Comparison of ENCODE assay signal across 28 cellular contexts in genomic region chr7:142083605-142084004, GRCh38. TPM values are rescaled to one million over a fixed set of nuclear protein-coding genes. Genes with fewer than 3 reads are reported as not detected.
DNase-seq lines count a peak whose midpoint lies in the region; ATAC-seq, FAIRE-seq and TF ChIP-seq lines count a peak whose summit lies in the region.
"Had no signal": no experiment of that assay in that cellular context is flagged by ENCODE, and none has a peak within 500 bp of the region (broad histone marks: within the 10 kb centered on the region; RNA-seq: fewer than 3 reads in every experiment).

No MANE protein-coding gene starts in this region.

- ATAC-seq in HepG2 (no peak), right lobe of liver (no peak), K562 (no peak), GM19452 (IDR thresholded peaks at IDR 0.05; ENCODE audit: unreplicated experiment) (no peak)

- H3K27ac ChIP-seq in HepG2 (ENCODE audit: extremely low read length, insufficient read depth, low read length) (no peak overlapping the region), right lobe of liver (no peak overlapping the region), K562 (ENCODE audit: extremely low read depth, low read depth, low read length) (no peak overlapping the region)
- H3K27ac ChIP-seq: BLaER1 had no signal

- H3K27me3 ChIP-seq in HepG2 (ENCODE audit: control insufficient read depth in 1 of 2, insufficient read depth in 2 of 2, low read length in 2 of 2): no peaks in the 10 kb centered on the region
- H3K27me3 ChIP-seq in right lobe of liver: no peaks in the 10 kb centered on the region
- no peaks in the 10 kb centered on the region for H3K27me3 ChIP-seq in K562 (ENCODE audit: control insufficient read depth in 2 of 2, insufficient read depth in 2 of 2, low read length in 2 of 2)
- H3K27me3 ChIP-seq: BE2C, BLaER1 had no signal

- H3K36me3 Mint-ChIP-seq in immature natural killer cell: peaks cover 0 to 15% (median 6%) of the 10 kb centered on the region in 3 donors
- H3K36me3 Mint-ChIP-seq: CD4-positive, alpha-beta memory T cell; CD4-positive, CD25-positive, alpha-beta regulatory T cell; CD8-positive, alpha-beta memory T cell had no signal

- TF ChIP-seq RAD21 in HepG2 (CRISPR knock-in tag; IDR thresholded peaks at IDR 0.05) (no peak), K562 (CRISPR knock-in tag; conservative IDR thresholded peaks at IDR 0.05 in 1 of 2, IDR thresholded peaks at IDR 0.05 in 1 of 2) (no peak)

- no peak for DNase-seq in HepG2 (ENCODE audit: low spot score)
- DNase-seq in right lobe of liver: no peak
- no peak for DNase-seq in HTR-8/SVneo (ENCODE audit: insufficient read length, low spot score)
- DNase-seq in K562 (ENCODE audit: extremely low read depth in 1 of 4, low spot score in 3 of 4): no peak
- no peak for DNase-seq in immature natural killer cell
- DNase-seq in stimulated activated CD4-positive, alpha-beta T cell treated with anti-CD3 and anti-CD28 coated beads, Interleukin-12 subunit alpha, Interleukin-12 subunit beta, amount 100 ng/mL, for 4 hours: no peak
- DNase-seq in DMS153 treated with DMSO at 0.1 percent for 48 hours (lab: John Stamatoyannopoulos, UW; ENCODE audit: unreplicated experiment): no peak
- DNase-seq: 8988T; ACHN; BE2C; C1 segment of cervical spinal cord; CD4-positive, alpha-beta memory T cell; CD4-positive, CD25-positive, alpha-beta regulatory T cell; CD8-positive, alpha-beta memory T cell; COR-L47; DMS 273 treated with DMSO at 0.1 percent for 48 hours; DMS153; DMS79 treated with DMSO at 0.1 percent for 48 hours; GF-D8 had no signal

- 89% methylated on average over 1 of the region's 1 CpG for WGBS in HepG2 (ENCODE audit: low lambda C conversion rate)
- no CpG with 5 or more reads among the region's 1 CpG for WGBS in right lobe of liver (ENCODE audit: insufficient coverage, low coverage, low lambda C conversion rate, missing lambda C conversion rate)
- WGBS in K562 (ENCODE audit: insufficient coverage, low coverage, missing lambda C conversion rate): 0% methylated on average over 1 of the region's 1 CpG

- peaks cover 0 to 1% (median 0%) of the 10 kb centered on the region in 6 donors for H3K9me3 Mint-ChIP-seq in immature natural killer cell
- H3K9me3 Mint-ChIP-seq: CD4-positive, alpha-beta memory T cell had no signal

- TF ChIP-seq EP300 in HepG2 (IDR thresholded peaks at IDR 0.05; ENCODE audit: low read depth in 2 of 2, low read length in 2 of 2) (no peak), HepG2 (CRISPR knock-in tag; IDR thresholded peaks at IDR 0.05; ENCODE audit: borderline replicate concordance) (no peak), K562 (IDR thresholded peaks at IDR 0.05; ENCODE audit: low read length) (no peak)

- no peak overlapping the region for H3K4me2 ChIP-seq in HepG2 (ENCODE audit: low read depth, low read length)
- H3K4me2 ChIP-seq in K562 (ENCODE audit: insufficient read depth, low read length): no peak overlapping the region
- H3K4me2 ChIP-seq: BLaER1 had no signal

- peak overlapping the region in 4 of 6 donors; percentile 1 to 70 (median 28) for H3K27ac Mint-ChIP-seq in immature natural killer cell
- H3K27ac Mint-ChIP-seq: CD14-positive monocyte; CD4-positive, alpha-beta memory T cell; CD4-positive, CD25-positive, alpha-beta regulatory T cell; CD8-positive, alpha-beta memory T cell had no signal

- H3K9ac ChIP-seq in HepG2 (ENCODE audit: insufficient read depth, low read depth, low read length) (no peak overlapping the region), K562 (ENCODE audit: insufficient read depth in 1 of 2, low read depth in 2 of 2, low read length in 2 of 2) (no peak overlapping the region)
- H3K9ac ChIP-seq: BLaER1 had no signal

- H3K4me3 ChIP-seq in HepG2 (replicated peaks in 1 of 3; ENCODE audit: insufficient read depth in 1 of 3, low read depth in 2 of 3, low read length in 3 of 3) (no peak overlapping the region), right lobe of liver (no peak overlapping the region), K562 (no peak overlapping the region)
- H3K4me3 ChIP-seq: BLaER1 had no signal

- H3K4me1 Mint-ChIP-seq in immature natural killer cell: no peaks in the 10 kb centered on the region
- H3K4me1 Mint-ChIP-seq: CD14-positive monocyte; CD4-positive, alpha-beta memory T cell; CD4-positive, CD25-positive, alpha-beta regulatory T cell; CD8-positive, alpha-beta memory T cell had no signal

- no TSS peak for BruUV-seq in HepG2 (replicated peaks; lab: Mats Ljungman, UMichigan)
- BruUV-seq in K562 (replicated peaks; lab: Mats Ljungman, UMichigan): no TSS peak

- H3K9me1 ChIP-seq in K562 (ENCODE audit: control insufficient read depth, insufficient read depth, low read length): no peaks in the 10 kb centered on the region

- H3K4me1 ChIP-seq in HepG2 (ENCODE audit: insufficient read depth, low read length): no peaks in the 10 kb centered on the region
- peaks cover 0 to 12% (median 3%) of the 10 kb centered on the region in 4 donors for H3K4me1 ChIP-seq in right lobe of liver
- H3K4me1 ChIP-seq in K562 (replicated peaks in 1 of 2; ENCODE audit: control insufficient read depth in 2 of 2, insufficient read depth in 2 of 2, low read length in 2 of 2): no peaks in the 10 kb centered on the region
- H3K4me1 ChIP-seq: BE2C, BLaER1 had no signal

- FAIRE-seq in HepG2 (lab: Jason Lieb, UNC): no peak
- peak; percentile 40 for FAIRE-seq in HTR-8/SVneo (lab: Jason Lieb, UNC)
- FAIRE-seq in K562 (lab: Jason Lieb, UNC): no peak
- FAIRE-seq: A204.1, G401.6, GM12891, GM19239 had no signal

- H3K4me3 Mint-ChIP-seq in immature natural killer cell: no peak overlapping the region
- H3K4me3 Mint-ChIP-seq: CD14-positive monocyte; CD4-positive, alpha-beta memory T cell; CD4-positive, CD25-positive, alpha-beta regulatory T cell; CD8-positive, alpha-beta memory T cell had no signal

- H3K79me2 ChIP-seq in HepG2 (ENCODE audit: insufficient read depth, low read length): no peaks in the 10 kb centered on the region
- H3K79me2 ChIP-seq in K562 (ENCODE audit: control insufficient read depth, insufficient read depth, low read length): no peaks in the 10 kb centered on the region

- H3K9me3 ChIP-seq in HepG2 (ENCODE audit: low read length) (no peaks in the 10 kb centered on the region), right lobe of liver (no peaks in the 10 kb centered on the region), K562 (replicated peaks; ENCODE audit: control insufficient read depth, insufficient read depth, low read depth, low read length) (peaks cover 4% of the 10 kb centered on the region; the same call in 1 of the 2 replicates)
- H3K9me3 ChIP-seq: BE2C, BLaER1 had no signal

- TF ChIP-seq POLR2A in HepG2 (IDR thresholded peaks at IDR 0.05; ENCODE audit: insufficient read depth in 1 of 2, low read depth in 2 of 2, low read length in 2 of 2) (no peak), right lobe of liver (IDR thresholded peaks at IDR 0.05) (no peak), K562 (conservative IDR thresholded peaks at IDR 0.05) (no peak)

- H4K20me1 ChIP-seq in HepG2 (ENCODE audit: insufficient read depth, low read length): no peaks in the 10 kb centered on the region
- no peaks in the 10 kb centered on the region for H4K20me1 ChIP-seq in K562 (replicated peaks; ENCODE audit: control insufficient read depth, insufficient read depth, low read length)
- H4K20me1 ChIP-seq: BLaER1 had no signal

- intact Hi-C loops in HepG2 (cut with micrococcal nuclease; ENCODE audit: unreplicated experiment): no loop called here
- intact Hi-C loops in right lobe of liver (cut with DNase I): no loop called here
- intact Hi-C loops in K562 (cut with micrococcal nuclease): no loop called here

- CTCF ChIA-PET in HepG2 (lab: Yijun Ruan, JAX; ENCODE audit: low intra/inter-chr PET ratio, low total read pairs): no interaction called here
- CTCF ChIA-PET in K562 (lab: Yijun Ruan, JAX; ENCODE audit: low intra/inter-chr PET ratio): no interaction called here

- no peak for TF ChIP-seq CTCF in HepG2 (CRISPR knock-in tag; IDR thresholded peaks at IDR 0.05)
- TF ChIP-seq CTCF in right lobe of liver (IDR thresholded peaks at IDR 0.05): no peak
- TF ChIP-seq CTCF in K562 (IDR thresholded peaks at IDR 0.05 in 2 of 3, conservative IDR thresholded peaks at IDR 0.05 in 1 of 3; ENCODE audit: insufficient read depth in 2 of 3, low read depth in 1 of 3, low read length in 3 of 3): no peak

- no peak overlapping the region for H2AFZ ChIP-seq in HepG2 (ENCODE audit: low read length)
- H2AFZ ChIP-seq in K562 (ENCODE audit: low read depth, low read length): no peak overlapping the region

- POLR2A ChIA-PET in HepG2 (lab: Yijun Ruan, JAX): no interaction called here
- POLR2A ChIA-PET in K562 (lab: Yijun Ruan, JAX): no interaction called here

- H3K36me3 ChIP-seq in HepG2 (replicated peaks in 1 of 2; ENCODE audit: control insufficient read depth in 1 of 2, insufficient read depth in 2 of 2, low read length in 2 of 2): no peaks in the 10 kb centered on the region
- no peaks in the 10 kb centered on the region for H3K36me3 ChIP-seq in right lobe of liver
- H3K36me3 ChIP-seq in K562 (ENCODE audit: control insufficient read depth, insufficient read depth, low read length): no peaks in the 10 kb centered on the region
- H3K36me3 ChIP-seq: BE2C, BLaER1 had no signal

- in situ Hi-C loops in HepG2 (cut with HindIII; ENCODE audit: extremely low pct_ligation_motif_present, low pct_unique_long_range_greater_than_20kb) (no loop called here), K562 (cut with MboI) (no loop called here)

- H3K27me3 Mint-ChIP-seq in immature natural killer cell (ENCODE audit: low read depth in 3 of 3): peaks cover 2 to 9% (median 6%) of the 10 kb centered on the region in 3 donors

RNA-seq across cellular contexts. Expression of gene MGAM2, which starts 27.9 kb away (rescaled TPM):
- total RNA-seq in HepG2 (2016; rRNA removed; fragmentation: Illumina TruSeq; extraction: Trizol): not detected in 2 replicates
- total RNA-seq in HepG2 (2016; cell fraction: cytosol; rRNA removed; fragmentation: Illumina TruSeq; extraction: Trizol; ENCODE audit: low read depth): not detected in 2 replicates
- total RNA-seq in HepG2 (2016; cell fraction: insoluble cytoplasmic fraction; rRNA removed; fragmentation: Illumina TruSeq; extraction: Trizol): 0.01 and 0.02 TPM in 2 replicates
- total RNA-seq in HepG2 (2016; cell fraction: membrane; rRNA removed; fragmentation: Illumina TruSeq; extraction: Trizol): not detected in 2 replicates
- 0.03 and 0.09 TPM in 2 replicates for total RNA-seq in HepG2 (2016; cell fraction: nucleus; rRNA removed; fragmentation: Illumina TruSeq; extraction: Trizol)
- 0.21 and 0.29 TPM in 2 replicates for polyA plus RNA-seq in HepG2 (2011; rRNA removed)
- polyA plus RNA-seq in HepG2 (2011; cell fraction: cytosol; rRNA removed): 0.01 and 0.08 TPM in 2 replicates
- 0.37 and 0.47 TPM in 2 replicates for polyA plus RNA-seq in HepG2 (2011; cell fraction: nucleus; rRNA removed)
- 0.07 and 0.11 TPM in 2 replicates for polyA plus RNA-seq in HepG2 (2012)
- not detected in 2 replicates for polyA plus RNA-seq in HepG2 (2016; cell fraction: cytosol; fragmentation: Illumina TruSeq; extraction: Trizol; ENCODE audit: low read depth)
- polyA plus RNA-seq in HepG2 (2016; cell fraction: insoluble cytoplasmic fraction; fragmentation: Illumina TruSeq; extraction: Trizol; ENCODE audit: low read depth): not detected in 2 replicates
- not detected in 2 replicates for polyA plus RNA-seq in HepG2 (2016; cell fraction: membrane; fragmentation: Illumina TruSeq; extraction: Trizol; ENCODE audit: low read depth)
- polyA plus RNA-seq in HepG2 (2016; cell fraction: nucleus; fragmentation: Illumina TruSeq; extraction: Trizol; ENCODE audit: insufficient read depth, low read depth): 0.27 TPM in 1 of 2 replicates, not detected in the other
- 0.12 TPM in 1 of 2 replicates, not detected in the other for polyA minus RNA-seq in HepG2 (2011; rRNA and poly(A)+ RNA removed; ENCODE audit: low replicate concordance)
- not detected in 2 replicates for polyA minus RNA-seq in HepG2 (2011; cell fraction: cytosol; rRNA and poly(A)+ RNA removed)
- polyA minus RNA-seq in HepG2 (2011; cell fraction: nucleus; rRNA and poly(A)+ RNA removed): 0.26 and 0.50 TPM in 2 replicates
- 1 to 10 TPM in 1 of 6 experiments, under 1 TPM in 5; 0.09 to 4.4 (median 0.25) TPM for total RNA-seq in right lobe of liver
- not detected in 2 replicates for total RNA-seq in K562 (2011; cell fraction: chromatin; rRNA removed; ENCODE audit: low replicate concordance)
- total RNA-seq in K562 (2011; cell fraction: nucleolus; rRNA removed): not detected in 2 replicates
- 0.07 TPM in 1 of 2 replicates, not detected in the other for total RNA-seq in K562 (2011; cell fraction: nucleoplasm; rRNA removed)
- total RNA-seq in K562 (2014; rRNA removed): not detected in 2 replicates
- total RNA-seq in K562 (2014; rRNA removed; fragmentation: Illumina TruSeq; extraction: Trizol): not detected in 2 replicates
- total RNA-seq in K562 (2015; rRNA removed; fragmentation: Illumina TruSeq; extraction: Trizol): not detected in 2 replicates
- 0.02 TPM in 1 of 2 replicates, not detected in the other for total RNA-seq in K562 (2021)
- 0.01 and 0.03 TPM in 2 replicates for polyA plus RNA-seq in K562 (2011; rRNA removed)
- polyA plus RNA-seq in K562 (2011; cell fraction: cytosol; rRNA removed): 0.01 TPM in 1 of 2 replicates, not detected in the other
- 0.03 and 0.11 TPM in 2 replicates for polyA plus RNA-seq in K562 (2011; cell fraction: nucleus; rRNA removed)
- not detected in 2 replicates for polyA plus RNA-seq in K562 (2012)
- not detected in 2 replicates for polyA plus RNA-seq in K562 (2014; fragmentation: Illumina TruSeq; extraction: Trizol)
- not detected for polyA plus RNA-seq in K562 (2014; fragmentation: Nextera tagmentation; extraction: Ambion mirVana)
- not detected in 2 replicates for polyA plus RNA-seq in K562 (2014; rRNA removed)
- polyA minus RNA-seq in K562 (2011; rRNA and poly(A)+ RNA removed): not detected in 2 replicates
- polyA minus RNA-seq in K562 (2011; cell fraction: cytosol; rRNA and poly(A)+ RNA removed): not detected in 2 replicates
- polyA minus RNA-seq in K562 (2011; cell fraction: nucleus; rRNA and poly(A)+ RNA removed): 0.11 TPM in 1 of 2 replicates, not detected in the other
- under 1 TPM in 1 of 3 donors, not detected in 2; 0.10 TPM for polyA plus RNA-seq in immature natural killer cell
- total RNA-seq: A673; CD4-positive, alpha-beta memory T cell; CD4-positive, CD25-positive, alpha-beta regulatory T cell; CD8-positive, alpha-beta memory T cell had no signal
- polyA plus RNA-seq: AG04450; CD14-positive monocyte; CD4-positive, alpha-beta memory T cell; CD4-positive, CD25-positive, alpha-beta regulatory T cell; CD8-positive, alpha-beta memory T cell had no signal

Comparison
In these comparisons a context has a peak if more than half of its experiments do, and no peak if none do; other contexts are left out.
1. Of the 241 proteins assayed by ChIP-seq in both HepG2 and K562: peak only in HepG2: NBN; only in K562: ELF4, HBP1 and ZBTB26; in both: none; in neither: 236; mixed calls (peak in some experiments, not most) for 1.